1 cellular context compared by ENCODE assay signal in genomic region chr17:59152925-59153324, GRCh38.
TF ChIP-seq lines count a peak whose summit lies in the region.

No MANE protein-coding gene starts in this region.

TF ChIP-seq in K562, 482 proteins besides CTCF, POLR2A, EP300 and RAD21 (continued from another document):
- TF ChIP-seq FOXO4 (CRISPR knock-in tag; IDR thresholded peaks at IDR 0.05) = no peak
